21 cellular contexts compared by ENCODE assay signal in genomic region chr6:129331450-129332138, GRCh38.
DNase-seq lines count a peak whose midpoint lies in the region; ATAC-seq, FAIRE-seq and TF ChIP-seq lines count a peak whose summit lies in the region.
"Had no signal": no experiment of that assay in that cellular context is flagged by ENCODE, and none has a peak within 500 bp of the region (broad histone marks: within the 10 kb centered on the region; RNA-seq: fewer than 3 reads in every experiment).

No MANE protein-coding gene starts in this region.

- no peak for TF ChIP-seq POLR2A in HepG2 (IDR thresholded peaks at IDR 0.05; ENCODE audit: insufficient read depth in 1 of 2, low read depth in 2 of 2, low read length in 2 of 2)
- TF ChIP-seq POLR2A in right lobe of liver (IDR thresholded peaks at IDR 0.05) = no peak

- no peak overlapping the region for H3K4me2 ChIP-seq in HepG2 (ENCODE audit: low read depth, low read length)

- H4K20me1 ChIP-seq in HepG2 (ENCODE audit: insufficient read depth, low read length) = no peaks in the 10 kb centered on the region

- intact Hi-C loops in HepG2 (cut with micrococcal nuclease; ENCODE audit: unreplicated experiment) = no loop called here
- intact Hi-C loops in right lobe of liver (cut with DNase I) = no loop called here

- H3K36me3 Mint-ChIP-seq in activated T-helper 17 cell treated with anti-CD3 and anti-CD28 coated beads, Interleukin-2, amount 50 U/mL, for 72 hours (ENCODE audit: low read depth) = no peaks in the 10 kb centered on the region
- no peaks in the 10 kb centered on the region for H3K36me3 Mint-ChIP-seq in activated T-cell treated with anti-CD3 and anti-CD28 coated beads, Interleukin-2, amount 50 U/mL, for 24 hours (ENCODE audit: low read depth)
- H3K36me3 Mint-ChIP-seq: activated naive CD4-positive, alpha-beta T cell treated with anti-CD3 and anti-CD28 coated beads, Interleukin-2, amount 50 U/mL, for 72 hours had no signal

- no peak overlapping the region for H3K27ac ChIP-seq in HepG2 (ENCODE audit: extremely low read length, insufficient read depth, low read length)
- no peak overlapping the region for H3K27ac ChIP-seq in right lobe of liver
- H3K27ac ChIP-seq: epithelial cell of prostate had no signal

- H3K27me3 ChIP-seq in HepG2 (ENCODE audit: control insufficient read depth in 1 of 2, insufficient read depth in 2 of 2, low read length in 2 of 2) = peaks cover 0 to 5% of the 10 kb centered on the region in 2 experiments; a peak in 1 of 5 replicates
- no peaks in the 10 kb centered on the region for H3K27me3 ChIP-seq in right lobe of liver

- DNase-seq in HepG2 (ENCODE audit: low spot score) (no peak), right lobe of liver (no peak), foreskin fibroblast (peak; percentile 61 to 76), HuH-7.5 (ENCODE audit: low spot score) (no peak), NAMALWA (ENCODE audit: low spot score) (no peak)
- no peak for DNase-seq in activated T-cell treated with anti-CD3 and anti-CD28 coated beads, Interleukin-2, amount 50 U/mL, for 24 hours
- DNase-seq: ACHN; activated CD4-positive, CD25-positive, alpha-beta regulatory T cell treated with anti-CD3 and anti-CD28 coated beads, Interleukin-2, amount 50 U/mL, for 72 hours; activated CD8-positive, alpha-beta memory T cell treated with anti-CD3 and anti-CD28 coated beads, Interleukin-2, amount 50 U/mL, for 4 hours; COR-L47; GF-D8; hippocampal formation; NCI-H774; posterior cingulate gyrus; stimulated activated CD4-positive, alpha-beta T cell treated with anti-CD3 and anti-CD28 coated beads, Interleukin-15, amount 100 ng/mL, for 24 hours had no signal

- TF ChIP-seq EP300 in HepG2 (IDR thresholded peaks at IDR 0.05; ENCODE audit: low read depth in 2 of 2, low read length in 2 of 2) (no peak), HepG2 (CRISPR knock-in tag; IDR thresholded peaks at IDR 0.05; ENCODE audit: borderline replicate concordance) (no peak)

- no peak for FAIRE-seq in HepG2 (lab: Jason Lieb, UNC)
- FAIRE-seq: GM18507 had no signal

- H3K9me3 ChIP-seq in HepG2 (ENCODE audit: low read length) (no peaks in the 10 kb centered on the region), right lobe of liver (no peaks in the 10 kb centered on the region)

- CTCF ChIA-PET in HepG2 (lab: Yijun Ruan, JAX; ENCODE audit: low intra/inter-chr PET ratio, low total read pairs) = no interaction called here

- no peak overlapping the region for H2AFZ ChIP-seq in HepG2 (ENCODE audit: low read length)

- in situ Hi-C loops in HepG2 (cut with HindIII; ENCODE audit: extremely low pct_ligation_motif_present, low pct_unique_long_range_greater_than_20kb) = no loop called here

- TF ChIP-seq RAD21 in HepG2 (CRISPR knock-in tag; IDR thresholded peaks at IDR 0.05) = no peak

- ATAC-seq in HepG2 (no peak), right lobe of liver (no peak), HG03159 (IDR thresholded peaks at IDR 0.05; ENCODE audit: unreplicated experiment) (no peak)
- peak; percentile 46 for ATAC-seq in activated T-helper 17 cell treated with anti-CD3 and anti-CD28 coated beads, Interleukin-2, amount 50 U/mL, for 72 hours (replicated peaks)
- ATAC-seq: activated naive CD4-positive, alpha-beta T cell treated with anti-CD3 and anti-CD28 coated beads, Interleukin-2, amount 50 U/mL, for 72 hours had no signal

- H3K4me3 Mint-ChIP-seq in activated T-helper 17 cell treated with anti-CD3 and anti-CD28 coated beads, Interleukin-2, amount 50 U/mL, for 72 hours = no peak overlapping the region
- H3K4me3 Mint-ChIP-seq in activated T-cell treated with anti-CD3 and anti-CD28 coated beads, Interleukin-2, amount 50 U/mL, for 24 hours = no peak overlapping the region
- H3K4me3 Mint-ChIP-seq: T-helper 1 cell treated with Interleukin-12 subunit alpha and Interleukin-12 subunit beta and Interleukin-4 antibody, amounts not matched to agents 30 μg/mL and 1 μg/mL, for 36 hours had no signal

- H3K79me2 ChIP-seq in HepG2 (ENCODE audit: insufficient read depth, low read length) = no peaks in the 10 kb centered on the region

- H3K4me1 ChIP-seq in HepG2 (ENCODE audit: insufficient read depth, low read length) (no peaks in the 10 kb centered on the region), right lobe of liver (no peaks in the 10 kb centered on the region)

- TF ChIP-seq CTCF in HepG2 (CRISPR knock-in tag; IDR thresholded peaks at IDR 0.05) (no peak), right lobe of liver (IDR thresholded peaks at IDR 0.05) (no peak), foreskin fibroblast (IDR thresholded peaks at IDR 0.05; ENCODE audit: low read depth, low read length) (no peak)

- H3K27me3 Mint-ChIP-seq in activated T-helper 17 cell treated with anti-CD3 and anti-CD28 coated beads, Interleukin-2, amount 50 U/mL, for 72 hours = no peaks in the 10 kb centered on the region
- H3K27me3 Mint-ChIP-seq in activated T-cell treated with anti-CD3 and anti-CD28 coated beads, Interleukin-2, amount 50 U/mL, for 24 hours = peaks cover 4% of the 10 kb centered on the region

- BruUV-seq in HepG2 (replicated peaks; lab: Mats Ljungman, UMichigan) = no TSS peak

- H3K36me3 ChIP-seq in HepG2 (replicated peaks in 1 of 2; ENCODE audit: control insufficient read depth in 1 of 2, insufficient read depth in 2 of 2, low read length in 2 of 2) = no peaks in the 10 kb centered on the region
- H3K36me3 ChIP-seq in right lobe of liver = no peaks in the 10 kb centered on the region

- no peak overlapping the region for H3K27ac Mint-ChIP-seq in activated T-helper 17 cell treated with anti-CD3 and anti-CD28 coated beads, Interleukin-2, amount 50 U/mL, for 72 hours
- no peak overlapping the region for H3K27ac Mint-ChIP-seq in activated T-cell treated with anti-CD3 and anti-CD28 coated beads, Interleukin-2, amount 50 U/mL, for 24 hours
- H3K27ac Mint-ChIP-seq: activated naive CD4-positive, alpha-beta T cell treated with anti-CD3 and anti-CD28 coated beads, Interleukin-2, amount 50 U/mL, for 72 hours; T-helper 1 cell treated with Interleukin-12 subunit alpha and Interleukin-12 subunit beta and Interleukin-4 antibody, amounts not matched to agents 30 μg/mL and 1 μg/mL, for 36 hours had no signal

- 13% methylated on average over 2 of the region's 2 CpGs for WGBS in HepG2 (ENCODE audit: low lambda C conversion rate)
- WGBS in right lobe of liver (ENCODE audit: insufficient coverage, low coverage, low lambda C conversion rate, missing lambda C conversion rate) = 52% methylated on average over 2 of the region's 2 CpGs

- H3K4me3 ChIP-seq in HepG2 (replicated peaks in 1 of 3; ENCODE audit: insufficient read depth in 1 of 3, low read depth in 2 of 3, low read length in 3 of 3) (no peak overlapping the region), right lobe of liver (no peak overlapping the region), foreskin fibroblast (ENCODE audit: low read depth in 1 of 2, low read length in 2 of 2) (no peak overlapping the region)

- POLR2A ChIA-PET in HepG2 (lab: Yijun Ruan, JAX) = no interaction called here

- H3K9ac ChIP-seq in HepG2 (ENCODE audit: insufficient read depth, low read depth, low read length) = no peak overlapping the region

- H3K9me3 Mint-ChIP-seq in activated T-helper 17 cell treated with anti-CD3 and anti-CD28 coated beads, Interleukin-2, amount 50 U/mL, for 72 hours = no peaks in the 10 kb centered on the region
- H3K9me3 Mint-ChIP-seq in activated T-cell treated with anti-CD3 and anti-CD28 coated beads, Interleukin-2, amount 50 U/mL, for 24 hours = no peaks in the 10 kb centered on the region
- H3K9me3 Mint-ChIP-seq: activated naive CD4-positive, alpha-beta T cell treated with anti-CD3 and anti-CD28 coated beads, Interleukin-2, amount 50 U/mL, for 72 hours; T-helper 1 cell treated with Interleukin-12 subunit alpha and Interleukin-12 subunit beta and Interleukin-4 antibody, amounts not matched to agents 30 μg/mL and 1 μg/mL, for 36 hours had no signal

- H3K4me1 Mint-ChIP-seq in activated T-helper 17 cell treated with anti-CD3 and anti-CD28 coated beads, Interleukin-2, amount 50 U/mL, for 72 hours = no peaks in the 10 kb centered on the region
- no peaks in the 10 kb centered on the region for H3K4me1 Mint-ChIP-seq in activated T-cell treated with anti-CD3 and anti-CD28 coated beads, Interleukin-2, amount 50 U/mL, for 24 hours (ENCODE audit: low read depth)

TF ChIP-seq in HepG2, 621 proteins besides CTCF, POLR2A, EP300 and RAD21 (continues in another document):
- TF ChIP-seq ATF7 (IDR thresholded peaks at IDR 0.05) = peak; percentile 70
- no peak for TF ChIP-seq ATF7 (CRISPR knock-in tag; IDR thresholded peaks at IDR 0.05)
- no peak for TF ChIP-seq ZBTB37 (CRISPR knock-in tag; IDR thresholded peaks at IDR 0.05)
- TF ChIP-seq HNF4A (CRISPR knock-in tag; IDR thresholded peaks at IDR 0.05) = no peak
- no peak for TF ChIP-seq POGZ (CRISPR knock-in tag; IDR thresholded peaks at IDR 0.05)
- peak; percentile 54; the same call in 1 of the 2 replicates for TF ChIP-seq CREB1 (IDR thresholded peaks at IDR 0.05)
- TF ChIP-seq CREB1 (CRISPR knock-in tag; IDR thresholded peaks at IDR 0.05) = no peak
- TF ChIP-seq TRIM24 (CRISPR knock-in tag; IDR thresholded peaks at IDR 0.05) = no peak

Comparison
In these comparisons a context has a peak if more than half of its experiments do, and no peak if none do; other contexts are left out.
1. DNase-seq: peak in foreskin fibroblast (2 of 2); none in HepG2 (single experiment), right lobe of liver (0 of 3), activated T-cell treated with anti-CD3 and anti-CD28 coated beads, Interleukin-2, amount 50 U/mL, for 24 hours (single experiment), HuH-7.5 (single experiment) and NAMALWA (single experiment).